ENCODE assay signal across 8 cellular contexts in the genomic region with DNA sequence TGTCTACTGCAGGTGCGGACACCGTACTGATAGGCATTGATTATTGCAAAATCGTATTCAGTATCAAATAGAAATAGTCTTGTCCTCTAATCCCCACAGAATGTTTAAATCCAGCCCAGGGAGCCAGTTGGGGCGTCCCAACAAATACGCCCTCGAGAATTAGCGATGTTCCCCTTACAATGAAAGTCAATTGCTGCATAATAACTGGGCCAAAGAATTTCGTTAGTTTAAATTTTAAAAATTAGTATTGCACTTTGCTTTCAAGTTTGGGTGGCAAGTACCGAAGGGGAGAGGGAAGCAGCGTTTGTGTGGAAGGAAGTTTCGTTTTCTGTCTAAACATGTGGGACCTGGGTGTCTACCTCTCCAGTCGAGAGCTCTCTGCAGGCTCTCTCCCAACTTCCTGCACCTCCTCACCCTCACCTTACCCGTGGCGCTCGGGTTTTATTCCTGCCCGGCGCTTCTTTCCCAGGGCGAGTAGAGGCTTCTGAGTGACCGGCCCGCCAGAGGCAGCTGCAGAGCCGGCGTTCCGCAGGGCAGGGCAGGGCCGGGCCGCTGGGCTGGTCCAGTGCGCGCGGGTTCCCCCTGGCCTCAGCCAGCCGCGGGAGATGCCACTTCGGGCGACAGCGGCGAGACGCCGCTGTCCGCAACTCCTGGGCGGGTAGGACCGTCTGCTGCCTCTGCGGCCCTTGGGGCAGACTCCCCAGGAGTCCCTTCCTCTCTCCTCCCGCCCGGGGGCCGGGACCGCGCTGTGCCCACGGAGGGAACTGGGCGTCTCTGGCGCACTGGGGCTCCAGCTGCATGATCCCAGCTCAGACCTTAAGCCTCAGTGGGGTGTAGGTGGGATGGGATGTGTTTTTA. TPM values are rescaled to one million over a fixed set of nuclear protein-coding genes. Genes with fewer than 3 reads are reported as not detected.
A peak's percentile ranks its signal among the peaks of the same experiment; 100 is the strongest.
DNase-seq lines count a peak whose midpoint lies in the region; ATAC-seq lines count a peak whose summit lies in the region.

No MANE protein-coding gene starts in this region.

- H3K4me1 ChIP-seq in iPS-20b (ENCODE audit: insufficient read depth, low read length) (peaks cover 13% of the 10 kb centered on the region; the same call in 1 of the 2 replicates), subcutaneous abdominal adipose tissue (ENCODE audit: control insufficient read depth in 5 of 5, insufficient read depth in 5 of 5, low read length in 5 of 5) (peaks cover 1 to 68% (median 46%) of the 10 kb centered on the region in 5 donors)

- DNase-seq in activated CD4-positive, alpha-beta T cell treated with anti-CD3 and anti-CD28 coated beads for 36 hours = peak; percentile 16
- no peak for DNase-seq in activated CD4-positive, alpha-beta T cell treated with anti-CD3 and anti-CD28 coated beads for 48 hours
- DNase-seq in HCEC 1CT (no peak), substantia nigra (lab: John Stamatoyannopoulos, UW) (no peak)
- no peak for DNase-seq in activated CD4-positive, alpha-beta T cell treated with anti-CD3 and anti-CD28 coated beads, Interleukin-2, amount 50 U/mL, for 1 hour

- intact Hi-C loops in activated CD4-positive, alpha-beta T cell treated with anti-CD3 and anti-CD28 coated beads for 36 hours (cut with DNase I, micrococcal nuclease) = loop anchor here (1.0 to 10.0 kb wide), 4 partner anchors 298 to 639 kb away; a partner anchor contains a TSS

- peaks cover 95% of the 10 kb centered on the region for H3K27me3 ChIP-seq in iPS-20b (ENCODE audit: insufficient read depth, low read length)
- H3K27me3 ChIP-seq in subcutaneous abdominal adipose tissue (ENCODE audit: control insufficient read depth in 5 of 5, insufficient read depth in 4 of 5, low read length in 5 of 5) = peaks cover 60 to 78% (median 67%) of the 10 kb centered on the region in 5 donors

- no peak overlapping the region for H3K27ac Mint-ChIP-seq in activated CD4-positive, alpha-beta T cell treated with anti-CD3 and anti-CD28 coated beads for 36 hours
- no peak overlapping the region for H3K27ac Mint-ChIP-seq in activated T-helper 17 cell treated with anti-CD3 and anti-CD28 coated beads, Interleukin-2, amount 50 U/mL, for 72 hours

- no peaks in the 10 kb centered on the region for H3K9me3 ChIP-seq in iPS-20b (ENCODE audit: insufficient read depth, low read depth, low read length)
- H3K9me3 ChIP-seq in subcutaneous abdominal adipose tissue (ENCODE audit: control insufficient read depth in 5 of 5, low read length in 5 of 5) = no peaks in the 10 kb centered on the region

- H3K27ac ChIP-seq in iPS-20b (ENCODE audit: low read length) (no peak overlapping the region), subcutaneous abdominal adipose tissue (ENCODE audit: low read depth, low read length) (no peak overlapping the region), substantia nigra (ENCODE audit: low read depth, low read length, poor library complexity, severe bottlenecking) (no peak overlapping the region)

- CTCF ChIA-PET in activated CD4-positive, alpha-beta T cell treated with anti-CD3 and anti-CD28 coated beads for 36 hours (lab: Charles Lee) = no interaction called here

- H3K36me3 ChIP-seq in iPS-20b (ENCODE audit: insufficient read depth, low read depth, low read length) (no peaks in the 10 kb centered on the region; the same call in 1 of the 2 replicates), subcutaneous abdominal adipose tissue (ENCODE audit: control insufficient read depth in 5 of 5, insufficient read depth in 5 of 5, low read length in 5 of 5) (no peaks in the 10 kb centered on the region)

- H3K4me3 ChIP-seq in iPS-20b (ENCODE audit: low read length) (peak overlapping the region; percentile 88), subcutaneous abdominal adipose tissue (ENCODE audit: low read depth in 1 of 5, low read length in 5 of 5) (peak overlapping the region; percentile 36 to 65 (median 50))

- no peaks in the 10 kb centered on the region for H3K36me3 Mint-ChIP-seq in activated CD4-positive, alpha-beta T cell treated with anti-CD3 and anti-CD28 coated beads for 36 hours (ENCODE audit: low read depth)
- no peaks in the 10 kb centered on the region for H3K36me3 Mint-ChIP-seq in activated T-helper 17 cell treated with anti-CD3 and anti-CD28 coated beads, Interleukin-2, amount 50 U/mL, for 72 hours (ENCODE audit: low read depth)

- H3K9ac ChIP-seq in iPS-20b (ENCODE audit: low read depth, low read length) (no peak overlapping the region), subcutaneous abdominal adipose tissue (ENCODE audit: low read length in 5 of 5) (no peak overlapping the region)

- no peak for ATAC-seq in activated CD4-positive, alpha-beta T cell treated with anti-CD3 and anti-CD28 coated beads for 36 hours
- ATAC-seq in activated T-helper 17 cell treated with anti-CD3 and anti-CD28 coated beads, Interleukin-2, amount 50 U/mL, for 72 hours (replicated peaks) = no peak

- peaks cover 14% of the 10 kb centered on the region for H3K4me1 Mint-ChIP-seq in activated CD4-positive, alpha-beta T cell treated with anti-CD3 and anti-CD28 coated beads for 36 hours
- H3K4me1 Mint-ChIP-seq in activated T-helper 17 cell treated with anti-CD3 and anti-CD28 coated beads, Interleukin-2, amount 50 U/mL, for 72 hours = no peaks in the 10 kb centered on the region

- H3K27me3 Mint-ChIP-seq in activated CD4-positive, alpha-beta T cell treated with anti-CD3 and anti-CD28 coated beads for 36 hours = peaks cover 54% of the 10 kb centered on the region
- peaks cover 27% of the 10 kb centered on the region for H3K27me3 Mint-ChIP-seq in activated T-helper 17 cell treated with anti-CD3 and anti-CD28 coated beads, Interleukin-2, amount 50 U/mL, for 72 hours

- no peaks in the 10 kb centered on the region for H3K9me3 Mint-ChIP-seq in activated CD4-positive, alpha-beta T cell treated with anti-CD3 and anti-CD28 coated beads for 36 hours (ENCODE audit: low read depth)
- no peaks in the 10 kb centered on the region for H3K9me3 Mint-ChIP-seq in activated T-helper 17 cell treated with anti-CD3 and anti-CD28 coated beads, Interleukin-2, amount 50 U/mL, for 72 hours

- H3K4me3 Mint-ChIP-seq in activated CD4-positive, alpha-beta T cell treated with anti-CD3 and anti-CD28 coated beads for 36 hours = peak overlapping the region; percentile 43
- H3K4me3 Mint-ChIP-seq in activated T-helper 17 cell treated with anti-CD3 and anti-CD28 coated beads, Interleukin-2, amount 50 U/mL, for 72 hours = peak overlapping the region; percentile 42

- POLR2A ChIA-PET in activated CD4-positive, alpha-beta T cell treated with anti-CD3 and anti-CD28 coated beads for 36 hours (lab: Charles Lee) = no interaction called here

RNA-seq across cellular contexts. Expression of a gene that starts 0.9 kb away (rescaled TPM):
- total RNA-seq in activated CD4-positive, alpha-beta T cell treated with anti-CD3 and anti-CD28 coated beads for 36 hours = not detected
- total RNA-seq in activated T-helper 17 cell treated with anti-CD3 and anti-CD28 coated beads, Interleukin-2, amount 50 U/mL, for 72 hours = not detected
